ENCODE assay signal across 8 cellular contexts in the genomic region with DNA sequence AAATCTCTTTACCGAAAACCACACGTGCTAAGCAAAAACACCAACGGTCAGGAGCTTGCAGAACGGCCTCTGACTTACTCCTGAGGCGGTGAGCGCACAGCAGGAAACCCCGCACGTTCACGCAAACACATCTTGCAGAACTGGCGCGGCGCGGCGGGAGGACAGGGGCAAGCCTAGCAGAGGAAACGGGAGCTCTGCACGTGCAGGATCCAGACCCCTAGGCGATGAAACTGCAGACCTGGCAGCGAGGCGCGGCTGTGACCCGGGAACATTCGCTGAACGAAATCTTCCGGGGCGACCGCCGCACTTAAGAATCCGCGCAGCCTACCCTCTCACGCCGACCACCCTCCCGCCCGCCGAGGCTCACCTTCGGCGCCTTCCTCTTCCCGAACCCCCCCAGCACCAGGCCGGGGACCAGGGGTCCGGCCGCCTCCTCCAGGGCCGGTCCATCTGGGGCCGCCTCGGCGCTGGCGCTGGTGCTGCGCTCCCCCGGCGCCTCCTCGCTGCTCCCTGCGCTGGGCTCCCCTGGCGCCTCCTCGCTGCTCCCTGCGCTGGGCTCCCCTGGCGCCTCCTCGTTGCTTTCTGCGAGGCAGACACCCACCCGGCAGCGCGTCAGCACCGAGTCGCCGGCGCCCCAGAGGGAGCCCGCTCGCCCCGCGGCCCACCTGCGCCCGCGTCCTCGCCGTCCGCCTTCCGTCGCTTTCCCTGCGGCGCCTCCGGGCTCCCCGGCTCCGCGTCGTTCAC. TPM values are rescaled to one million over a fixed set of nuclear protein-coding genes. Genes with fewer than 3 reads are reported as not detected.
DNase-seq lines count a peak whose midpoint lies in the region; ATAC-seq and TF ChIP-seq lines count a peak whose summit lies in the region.

No MANE protein-coding gene starts in this region.

- H3K4me3 ChIP-seq in esophagus muscularis mucosa (peak overlapping the region; percentile 80 to 99 (median 90)), ovary (peak overlapping the region; percentile 99)

- WGBS in esophagus muscularis mucosa: 5% methylated on average over 15 of the region's 82 CpGs
- 1 to 3% (median 2%) methylated on average over 55 to 82 of the region's 82 CpGs for WGBS in ovary, 3 donors

- TF ChIP-seq EP300 in esophagus muscularis mucosa (IDR thresholded peaks at IDR 0.05) (no peak), ovary (IDR thresholded peaks at IDR 0.05) (no peak)

- intact Hi-C loops in esophagus muscularis mucosa (cut with DNase I): loop anchor here (2.0 to 10.0 kb wide), 3 partner anchors 45 to 351 kb away; a partner anchor contains a TSS
- intact Hi-C loops in ovary (cut with DNase I): loop anchor here in 1 of 4 donors (5.0 kb wide), 1 partner anchor 349 kb away; a partner anchor contains a TSS

- POLR2A ChIA-PET in WTC11 (lab: Charles Lee): no interaction called here

- H3K27me3 ChIP-seq in esophagus muscularis mucosa: no peaks in the 10 kb centered on the region
- H3K27me3 ChIP-seq in ovary: no peaks in the 10 kb centered on the region

- H3K27ac Mint-ChIP-seq in WTC11: no peak overlapping the region

- TF ChIP-seq POLR2A in esophagus muscularis mucosa (IDR thresholded peaks at IDR 0.05; ENCODE audit: low read depth) (no peak), ovary (IDR thresholded peaks at IDR 0.05) (no peak)

- H3K4me3 Mint-ChIP-seq in WTC11: peak overlapping the region; percentile 76

- no peaks in the 10 kb centered on the region for H3K9me3 Mint-ChIP-seq in WTC11

- peaks cover 16% of the 10 kb centered on the region for H3K36me3 Mint-ChIP-seq in WTC11

- peaks cover 25 to 66% (median 59%) of the 10 kb centered on the region in 4 donors for H3K36me3 ChIP-seq in esophagus muscularis mucosa
- no peaks in the 10 kb centered on the region for H3K36me3 ChIP-seq in ovary

- H3K4me1 Mint-ChIP-seq in WTC11: peaks cover 10% of the 10 kb centered on the region

- no peak for TF ChIP-seq CTCF in WTC11 (IDR thresholded peaks at IDR 0.05)
- no peak for TF ChIP-seq CTCF in esophagus muscularis mucosa (IDR thresholded peaks at IDR 0.05)
- TF ChIP-seq CTCF in ovary (IDR thresholded peaks at IDR 0.05): no peak

- CTCF ChIA-PET in WTC11 (lab: Charles Lee): interaction anchor here (1.9 kb wide), 1 partner anchor 10 kb away, joined by 4 read pairs; no protein-coding TSS in a partner anchor

- H3K9me3 ChIP-seq in esophagus muscularis mucosa: no peaks in the 10 kb centered on the region
- H3K9me3 ChIP-seq in ovary: no peaks in the 10 kb centered on the region

- H3K27ac ChIP-seq in esophagus muscularis mucosa (replicated peaks in 1 of 4) (peak overlapping the region; percentile 85 to 96 (median 90)), ovary (peak overlapping the region in 1 of 2 donors; percentile 70)

- ATAC-seq in HG03039 (IDR thresholded peaks at IDR 0.05; ENCODE audit: unreplicated experiment): peak; percentile 20
- ATAC-seq in WTC11: peak; percentile 7

- peaks cover 3% of the 10 kb centered on the region; the same call in 1 of the 2 replicates for H3K27me3 Mint-ChIP-seq in WTC11 (ENCODE audit: low read depth)

- peak; percentile 39 for DNase-seq in stimulated activated CD4-positive, alpha-beta T cell treated with anti-CD3 and anti-CD28 coated beads, Interleukin-15, amount 100 ng/mL, for 24 hours
- no peak for DNase-seq in stimulated activated CD4-positive, alpha-beta T cell treated with anti-CD3 and anti-CD28 coated beads, Interleukin-12 subunit alpha, Interleukin-12 subunit beta, amount 100 ng/mL, for 4 hours
- DNase-seq in WTC11 (ENCODE audit: low spot score) (no peak), esophagus muscularis mucosa (ENCODE audit: extremely low spot score) (no peak), ovary (peak in 1 of 5 donors; percentile 40), foreskin melanocyte (no peak), SW480 (ENCODE audit: low spot score) (no peak)

- peaks cover 23 to 53% (median 32%) of the 10 kb centered on the region in 4 donors for H3K4me1 ChIP-seq in esophagus muscularis mucosa
- H3K4me1 ChIP-seq in ovary (ENCODE audit: insufficient read depth): peaks cover 25% of the 10 kb centered on the region

TF ChIP-seq in WTC11, 78 proteins besides CTCF, POLR2A, EP300 and RAD21:
- TF ChIP-seq, protein P1, sequence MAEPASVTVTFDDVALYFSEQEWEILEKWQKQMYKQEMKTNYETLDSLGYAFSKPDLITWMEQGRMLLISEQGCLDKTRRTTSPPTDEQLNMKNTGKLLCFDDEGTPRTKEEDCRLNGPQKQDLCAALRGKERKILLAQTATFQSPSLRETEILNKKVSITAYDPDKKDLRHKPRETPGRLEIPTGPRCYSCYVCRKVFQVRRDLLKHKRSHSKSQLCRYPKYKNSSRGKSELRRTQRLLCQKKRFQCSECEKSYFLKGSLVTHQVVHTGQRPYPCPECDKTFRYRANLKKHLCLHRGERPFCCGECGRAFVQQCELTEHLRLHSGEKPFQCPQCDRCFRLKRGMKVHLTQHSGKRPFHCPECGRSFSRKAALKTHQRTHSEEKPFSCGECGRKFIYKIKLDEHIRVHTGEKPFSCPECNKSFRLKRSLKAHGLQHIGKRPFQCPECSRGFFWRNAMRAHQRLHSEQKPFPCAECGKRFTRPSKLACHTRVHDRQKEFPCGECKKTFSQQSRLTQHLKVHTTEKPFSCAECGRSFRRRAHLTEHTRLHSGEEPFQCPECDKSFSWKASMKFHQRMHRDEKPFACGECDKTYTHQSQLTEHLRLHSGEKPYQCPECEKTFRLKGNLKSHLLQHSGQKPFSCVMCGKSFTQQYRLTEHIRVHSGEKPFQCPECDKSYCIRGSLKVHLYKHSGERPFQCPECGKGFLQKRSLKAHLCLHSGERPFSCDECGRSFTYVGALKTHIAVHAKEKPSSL (CRISPR knock-in tag; conservative IDR thresholded peaks at IDR 0.05): no peak
- TF ChIP-seq, protein P2, sequence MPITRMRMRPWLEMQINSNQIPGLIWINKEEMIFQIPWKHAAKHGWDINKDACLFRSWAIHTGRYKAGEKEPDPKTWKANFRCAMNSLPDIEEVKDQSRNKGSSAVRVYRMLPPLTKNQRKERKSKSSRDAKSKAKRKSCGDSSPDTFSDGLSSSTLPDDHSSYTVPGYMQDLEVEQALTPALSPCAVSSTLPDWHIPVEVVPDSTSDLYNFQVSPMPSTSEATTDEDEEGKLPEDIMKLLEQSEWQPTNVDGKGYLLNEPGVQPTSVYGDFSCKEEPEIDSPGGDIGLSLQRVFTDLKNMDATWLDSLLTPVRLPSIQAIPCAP (CRISPR knock-in tag; IDR thresholded peaks at IDR 0.05): no peak

RNA-seq across cellular contexts. Expression of a gene that starts 0.6 kb away (rescaled TPM):
- total RNA-seq in WTC11 (2021): 32.7 to 34.2 TPM (median 33.3 TPM) in 3 replicates
- total RNA-seq in esophagus muscularis mucosa: 10 to 100 TPM in 3 of 4 donors, 1 to 10 TPM in 1; 9.1 to 12.8 (median 11.3) TPM
- 10 to 100 TPM; 18.0 to 26.2 (median 21.8) TPM for total RNA-seq in ovary
- polyA plus RNA-seq in ovary: 10 to 100 TPM in 1 of 2 donors, 1 to 10 TPM in 1; 10.0 to 21.9 TPM

RNA-seq across cellular contexts. Expression of a gene that starts 0.8 kb away (rescaled TPM):
- 38.0 to 41.4 TPM (median 39.6 TPM) in 3 replicates for total RNA-seq in WTC11 (2021)
- 10 to 100 TPM; 10.4 to 15.4 (median 11.5) TPM for total RNA-seq in esophagus muscularis mucosa
- total RNA-seq in ovary: 10 to 100 TPM in 6 of 7 donors, 1 to 10 TPM in 1; 8.6 to 23.4 (median 18.5) TPM
- 10 to 100 TPM in 1 of 2 donors, 1 to 10 TPM in 1; 1.2 to 24.6 TPM for polyA plus RNA-seq in ovary
